8 cellular contexts compared by ENCODE assay signal in genomic region chr16:48117217-48118105, GRCh38. TPM values are rescaled to one million over a fixed set of nuclear protein-coding genes. Genes with fewer than 3 reads are reported as not detected.
DNase-seq lines count a peak whose midpoint lies in the region; ATAC-seq, FAIRE-seq and TF ChIP-seq lines count a peak whose summit lies in the region.

No MANE protein-coding gene starts in this region.

- H3K9me3 ChIP-seq in pancreas: no peaks in the 10 kb centered on the region

- no peaks in the 10 kb centered on the region for H3K4me1 ChIP-seq in pancreas

- H3K36me3 Mint-ChIP-seq in activated CD4-positive, alpha-beta memory T cell treated with anti-CD3 and anti-CD28 coated beads, Interleukin-2, amount 10 ng/mL, durations not matched to agents 7 days and 5 days (ENCODE audit: low read depth): no peaks in the 10 kb centered on the region

- WGBS in pancreas, 2 donors: 68 to 70% methylated on average over 22 of the region's 22 CpGs

- no peak for FAIRE-seq in pancreas (lab: Jason Lieb, UNC)

- H3K4me3 ChIP-seq in pancreas: no peak overlapping the region

- H3K36me3 ChIP-seq in pancreas: no peaks in the 10 kb centered on the region

- peaks cover 2% of the 10 kb centered on the region for H3K4me1 Mint-ChIP-seq in activated CD4-positive, alpha-beta memory T cell treated with anti-CD3 and anti-CD28 coated beads, Interleukin-2, amount 10 ng/mL, durations not matched to agents 7 days and 5 days

- intact Hi-C loops in pancreas (cut with DNase I): no loop called here

- no peaks in the 10 kb centered on the region for H3K9me3 Mint-ChIP-seq in activated CD4-positive, alpha-beta memory T cell treated with anti-CD3 and anti-CD28 coated beads, Interleukin-2, amount 10 ng/mL, durations not matched to agents 7 days and 5 days

- H3K4me3 Mint-ChIP-seq in activated CD4-positive, alpha-beta memory T cell treated with anti-CD3 and anti-CD28 coated beads, Interleukin-2, amount 10 ng/mL, durations not matched to agents 7 days and 5 days: no peak overlapping the region

- POLR2A ChIA-PET in activated CD4-positive, alpha-beta memory T cell treated with anti-CD3 and anti-CD28 coated beads, Interleukin-2, amount 10 ng/mL, durations not matched to agents 7 days and 5 days (lab: Charles Lee): no interaction called here

- peak in 3 of 4 donors; percentile 42 to 63 (median 50) for ATAC-seq in pancreas
- no peak for ATAC-seq in HG03095 (IDR thresholded peaks at IDR 0.05; ENCODE audit: unreplicated experiment)

- no peak overlapping the region for H3K27ac Mint-ChIP-seq in activated CD4-positive, alpha-beta memory T cell treated with anti-CD3 and anti-CD28 coated beads, Interleukin-2, amount 10 ng/mL, durations not matched to agents 7 days and 5 days

- TF ChIP-seq POLR2A in erythroblast (IDR thresholded peaks at IDR 0.05; ENCODE audit: low read length): no peak

- H3K27ac ChIP-seq in pancreas: no peak overlapping the region

- no peaks in the 10 kb centered on the region for H3K27me3 ChIP-seq in pancreas

- peaks cover 6% of the 10 kb centered on the region for H3K27me3 Mint-ChIP-seq in activated CD4-positive, alpha-beta memory T cell treated with anti-CD3 and anti-CD28 coated beads, Interleukin-2, amount 10 ng/mL, durations not matched to agents 7 days and 5 days

- TF ChIP-seq CTCF in pancreas (IDR thresholded peaks at IDR 0.05): peak; percentile 19 to 43 (median 41)

- DNase-seq in NCI-H2029 (lab: John Stamatoyannopoulos, UW) (peak; percentile 38), NCI-H2029 treated with DMSO at 0.1 percent for 48 hours (lab: John Stamatoyannopoulos, UW) (no peak), HCEC 1CT (peak; percentile 30), NCI-H524 (lab: John Stamatoyannopoulos, UW) (peak; percentile 60 to 85), erythroblast (lab: John Stamatoyannopoulos, UW) (peak; percentile 68 to 76), pancreas (peak in 4 of 6 donors; percentile 37 to 73 (median 64))
- peak; percentile 55 for DNase-seq in activated CD4-positive, alpha-beta memory T cell treated with anti-CD3 and anti-CD28 coated beads, Interleukin-2, amount 10 ng/mL, durations not matched to agents 7 days and 5 days

- CTCF ChIA-PET in activated CD4-positive, alpha-beta memory T cell treated with anti-CD3 and anti-CD28 coated beads, Interleukin-2, amount 10 ng/mL, durations not matched to agents 7 days and 5 days (lab: Charles Lee): interaction anchor here (1.0 kb wide), 1 partner anchor 10 kb away, joined by 3 read pairs; no protein-coding TSS in a partner anchor

RNA-seq across cellular contexts. Expression of gene ABCC12, which starts 38.3 kb away (rescaled TPM):
- not detected for total RNA-seq in activated CD4-positive, alpha-beta memory T cell treated with anti-CD3 and anti-CD28 coated beads, Interleukin-2, amount 10 ng/mL, durations not matched to agents 7 days and 5 days
- total RNA-seq in pancreas: not detected
- polyA plus RNA-seq in pancreas: not detected
